Comparison of ENCODE assay signal across 14 cellular contexts in the genomic region with DNA sequence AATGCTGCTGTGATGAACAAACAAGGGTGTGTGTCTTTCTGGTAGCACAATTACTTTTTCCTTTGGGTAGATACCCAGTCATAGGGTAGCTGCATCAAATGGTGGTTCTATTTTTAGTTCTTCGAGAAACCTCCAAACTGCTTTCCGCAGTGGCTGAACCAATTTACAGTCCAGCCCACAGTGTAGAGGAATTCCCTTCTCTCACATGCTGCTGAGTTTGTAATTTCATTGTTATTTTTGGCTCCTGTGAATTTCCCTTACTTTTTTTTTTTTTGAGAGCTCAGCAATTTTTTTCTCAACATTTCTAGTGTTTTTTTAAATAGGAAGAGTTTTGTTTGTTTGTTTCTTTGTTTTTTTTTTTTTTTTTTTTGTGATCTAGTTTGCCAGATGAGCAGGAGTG. TPM values are rescaled to one million over a fixed set of nuclear protein-coding genes. Genes with fewer than 3 reads are reported as not detected.
A peak's percentile ranks its signal among the peaks of the same experiment; 100 is the strongest.
DNase-seq lines count a peak whose midpoint lies in the region; ATAC-seq and TF ChIP-seq lines count a peak whose summit lies in the region.
"Had no signal": no experiment of that assay in that cellular context is flagged by ENCODE, and none has a peak within 500 bp of the region (broad histone marks: within the 10 kb centered on the region; RNA-seq: fewer than 3 reads in every experiment).

No MANE protein-coding gene starts in this region.

- TF ChIP-seq CTCF in GM12865 (IDR thresholded peaks at IDR 0.05; ENCODE audit: insufficient read depth, low read depth, low read length, missing control alignments) (no peak), MM.1S (IDR thresholded peaks at IDR 0.05; ENCODE audit: low read length) (no peak)

- H3K4me3 ChIP-seq in GM12865 (ENCODE audit: low read depth, low read length) = no peak overlapping the region
- H3K4me3 ChIP-seq in MM.1S (ENCODE audit: low read length) = no peak overlapping the region

- ATAC-seq in HG02623 (IDR thresholded peaks at IDR 0.05; ENCODE audit: unreplicated experiment) (no peak), HG03159 (IDR thresholded peaks at IDR 0.05; ENCODE audit: unreplicated experiment) (no peak), HG03342 (IDR thresholded peaks at IDR 0.05; ENCODE audit: unreplicated experiment) (no peak)
- ATAC-seq: CD8-positive, alpha-beta T cell; PC-3 had no signal

- DNase-seq in GM12865 (ENCODE audit: low read depth) (peak; percentile 26), MM.1S (peak; percentile 97), dermis blood vessel endothelial cell (peak; percentile 52), lung microvascular endothelial cell (ENCODE audit: low read depth in 2 of 2) (peak; percentile 28 to 85), NCI-H2107 treated with DMSO at 0.1 percent for 48 hours (lab: John Stamatoyannopoulos, UW; ENCODE audit: unreplicated experiment) (no peak)
- DNase-seq: BE2C; CD8-positive, alpha-beta T cell; GF-D8; H9; NCI-H1092; PC-3 had no signal

- no peaks in the 10 kb centered on the region for H4K20me1 ChIP-seq in MM.1S (ENCODE audit: insufficient read depth, low read length)

- peaks cover 27% of the 10 kb centered on the region for H3K4me1 ChIP-seq in MM.1S (ENCODE audit: low read length)
- H3K4me1 ChIP-seq: BE2C had no signal

- peak overlapping the region; percentile 52 for H3K4me2 ChIP-seq in MM.1S (ENCODE audit: low read depth, low read length)

- no peaks in the 10 kb centered on the region for H3K27me3 ChIP-seq in MM.1S (replicated peaks; ENCODE audit: insufficient read depth, low read length)
- H3K27me3 ChIP-seq: BE2C had no signal

- peak overlapping the region; percentile 89 for H3K27ac ChIP-seq in MM.1S (ENCODE audit: low read length)

- H3K9me3 ChIP-seq in MM.1S (replicated peaks; ENCODE audit: insufficient read depth, low read length) = no peaks in the 10 kb centered on the region
- H3K9me3 ChIP-seq: BE2C had no signal

- H3K79me2 ChIP-seq in MM.1S (ENCODE audit: low read length) = peaks cover 13% of the 10 kb centered on the region

- H3K36me3 ChIP-seq in MM.1S (replicated peaks; ENCODE audit: insufficient read depth, low read length) = peaks cover 16% of the 10 kb centered on the region; the same call in 1 of the 2 replicates
- H3K36me3 ChIP-seq: BE2C had no signal

- peaks cover 24% of the 10 kb centered on the region for H3F3A ChIP-seq in MM.1S (ENCODE audit: insufficient read depth, low read length)

- H3K9me2 ChIP-seq in MM.1S (replicated peaks; ENCODE audit: insufficient read depth, low read length) = no peaks in the 10 kb centered on the region

- H3K9ac ChIP-seq in MM.1S (ENCODE audit: low read length) = peak overlapping the region; percentile 44; the same call in 1 of the 2 replicates

- 0 out of 2 replicates have a peak overlapping the region, but pooled peaks have one; percentile 3 for H2AFZ ChIP-seq in MM.1S (ENCODE audit: low read length)

RNA-seq across cellular contexts. Expression of gene ADGRE1, which starts 37.5 kb away (rescaled TPM):
- total RNA-seq in dermis blood vessel endothelial cell (not detected in 2 replicates), lung microvascular endothelial cell (not detected in 2 replicates)
- total RNA-seq: H9, PC-3 had no signal
